ENCODE assay signal across 9 cellular contexts in genomic region chr19:13842294-13843103, GRCh38. TPM values are rescaled to one million over a fixed set of nuclear protein-coding genes. Genes with fewer than 3 reads are reported as not detected.
DNase-seq lines count a peak whose midpoint lies in the region; ATAC-seq, FAIRE-seq and TF ChIP-seq lines count a peak whose summit lies in the region.
"Had no signal": no experiment of that assay in that cellular context is flagged by ENCODE, and none has a peak within 500 bp of the region (broad histone marks: within the 10 kb centered on the region; RNA-seq: fewer than 3 reads in every experiment).

No MANE protein-coding gene starts in this region.

- CTCF ChIA-PET in MCF 10A (lab: Yijun Ruan, JAX), result interaction anchor here (0.6 kb wide), 1 partner anchor 134 kb away, joined by 4 read pairs; no protein-coding TSS in a partner anchor

- peaks cover 6 to 9% of the 10 kb centered on the region in 2 donors for H3K4me1 ChIP-seq in small intestine (ENCODE audit: control insufficient read depth in 2 of 2, insufficient read depth in 1 of 2, low read depth in 1 of 2, low read length in 1 of 2)

- intact Hi-C loops in MCF 10A (cut with micrococcal nuclease), result no loop called here

- no peaks in the 10 kb centered on the region for H3K27me3 ChIP-seq in small intestine (ENCODE audit: control insufficient read depth in 2 of 2, insufficient read depth in 2 of 2, low read length in 2 of 2)

- peak overlapping the region; percentile 80 to 98 for H3K27ac ChIP-seq in small intestine (ENCODE audit: low read depth in 1 of 2, low read length in 1 of 2)

- H3K4me1 Mint-ChIP-seq in MCF 10A (ENCODE audit: insufficient read depth, unreplicated experiment), result peaks cover 28% of the 10 kb centered on the region

- peak overlapping the region; percentile 96 for H3K4me3 Mint-ChIP-seq in MCF 10A (ENCODE audit: unreplicated experiment)

- BruUV-seq in MCF 10A (replicated peaks; lab: Mats Ljungman, UMichigan), result no TSS peak

- POLR2A ChIA-PET in MCF 10A (lab: Yijun Ruan, JAX), result interaction anchor here (2.1 to 10.5 kb wide), 4 partner anchors 10 to 94 kb away, joined by 12 to 265 read pairs (median 58); partner anchors contain the start of gene ZSWIM4

- TF ChIP-seq CTCF in MCF 10A (IDR thresholded peaks at IDR 0.05; ENCODE audit: unreplicated experiment), result no peak

- DNase-seq in D341Med (ENCODE audit: low spot score) (peak; percentile 79), HT-29 (ENCODE audit: low spot score) (peak; percentile 65), T-helper 22 cell (ENCODE audit: low read depth) (peak; percentile 77), MCF 10A (ENCODE audit: unreplicated experiment) (peak; percentile 85), small intestine (peak; percentile 51), superior temporal gyrus (ENCODE audit: extremely low spot score) (no peak)

- no peaks in the 10 kb centered on the region for H3K9me3 ChIP-seq in iPS-18c (ENCODE audit: control insufficient read depth, insufficient read depth, low read length)
- H3K9me3 ChIP-seq in small intestine (ENCODE audit: control insufficient read depth, low read depth), result no peaks in the 10 kb centered on the region

- no peaks in the 10 kb centered on the region for H3K9me3 Mint-ChIP-seq in MCF 10A (ENCODE audit: unreplicated experiment)

- 0% methylated on average over 30 to 95 of the region's 95 CpGs for WGBS in small intestine, 3 donors

- H3K27ac Mint-ChIP-seq in MCF 10A (ENCODE audit: low read depth, unreplicated experiment), result peak overlapping the region; percentile 95

- no peaks in the 10 kb centered on the region for H3K27me3 Mint-ChIP-seq in MCF 10A (ENCODE audit: insufficient read depth, unreplicated experiment)

- ATAC-seq in HG03442 (IDR thresholded peaks at IDR 0.05; ENCODE audit: unreplicated experiment), result no peak

- H3K36me3 Mint-ChIP-seq in MCF 10A (ENCODE audit: insufficient read depth, unreplicated experiment), result peaks cover 72% of the 10 kb centered on the region

- H3K4me3 ChIP-seq in iPS-18c (ENCODE audit: insufficient read depth, low read depth, low read length) (peak overlapping the region; percentile 80), small intestine (ENCODE audit: low read depth in 1 of 2, low read length in 2 of 2) (peak overlapping the region; percentile 79 to 89)

- H3K36me3 ChIP-seq in small intestine (ENCODE audit: control insufficient read depth in 2 of 2, insufficient read depth in 2 of 2, low read length in 2 of 2), result no peaks in the 10 kb centered on the region

- no peak for FAIRE-seq in small intestine (lab: Jason Lieb, UNC)
- FAIRE-seq: colon had no signal

RNA-seq across cellular contexts. Expression of gene NANOS3, which starts 34.4 kb away (rescaled TPM):
- not detected in 2 replicates for total RNA-seq in HT-29 (2014; rRNA removed; shearing (Covaris generic))
- total RNA-seq in MCF 10A (2022), result not detected in 2 replicates
- under 1 TPM in 1 of 3 donors, not detected in 2; 0.45 TPM for polyA plus RNA-seq in small intestine

RNA-seq across cellular contexts. Expression of gene ZSWIM4, which starts 47.3 kb away (rescaled TPM):
- total RNA-seq in HT-29 (2014; rRNA removed; shearing (Covaris generic)), result 4.3 and 4.4 TPM in 2 replicates
- 9.2 and 9.4 TPM in 2 replicates for total RNA-seq in MCF 10A (2022)
- 1 to 10 TPM in 2 of 3 donors, under 1 TPM in 1; 0.45 to 2.3 (median 1.4) TPM for polyA plus RNA-seq in small intestine
